Comparison of ENCODE assay signal across 1 cellular context in the genomic region with DNA sequence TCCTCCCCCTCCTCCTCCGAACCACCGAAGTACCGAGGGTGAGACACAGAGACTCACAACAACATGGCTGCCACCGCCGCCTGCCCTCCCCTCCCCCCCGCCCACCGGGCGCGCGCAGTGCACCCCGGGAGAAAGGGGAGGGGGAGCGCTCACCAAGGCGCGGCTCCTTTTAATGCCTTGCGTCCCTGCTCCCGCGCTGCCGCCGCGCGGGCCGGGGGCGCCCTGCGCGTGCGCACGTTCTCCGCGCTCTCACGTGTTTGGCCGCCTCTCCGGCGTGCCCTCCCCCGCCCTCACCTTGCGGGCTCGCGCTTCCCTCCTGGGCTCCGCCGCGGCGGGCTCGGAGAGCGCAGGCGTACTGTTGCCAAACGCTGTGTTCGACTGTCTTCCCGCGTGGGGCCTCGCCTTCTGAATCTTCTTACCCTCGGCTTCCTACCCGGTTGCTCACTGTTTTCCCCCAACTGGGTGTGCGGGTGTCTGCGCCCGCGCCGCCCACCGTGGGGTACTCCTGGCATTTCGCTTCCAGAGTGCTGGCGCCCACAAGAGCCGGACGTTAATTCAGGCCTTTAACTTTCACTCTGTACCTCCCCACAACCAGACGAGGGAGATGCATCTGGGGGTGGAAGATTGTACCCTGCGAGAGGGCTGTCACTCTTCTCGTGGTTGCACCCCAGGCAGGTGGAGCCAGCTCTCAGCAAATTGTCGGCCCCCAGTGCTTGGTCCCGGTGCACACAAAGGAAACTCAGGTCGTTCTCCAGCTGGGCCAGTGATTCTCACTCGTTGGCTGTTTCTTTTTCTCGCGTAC.
A peak's percentile ranks its signal among the peaks of the same experiment; 100 is the strongest.
TF ChIP-seq lines count a peak whose summit lies in the region.

A gene with protein sequence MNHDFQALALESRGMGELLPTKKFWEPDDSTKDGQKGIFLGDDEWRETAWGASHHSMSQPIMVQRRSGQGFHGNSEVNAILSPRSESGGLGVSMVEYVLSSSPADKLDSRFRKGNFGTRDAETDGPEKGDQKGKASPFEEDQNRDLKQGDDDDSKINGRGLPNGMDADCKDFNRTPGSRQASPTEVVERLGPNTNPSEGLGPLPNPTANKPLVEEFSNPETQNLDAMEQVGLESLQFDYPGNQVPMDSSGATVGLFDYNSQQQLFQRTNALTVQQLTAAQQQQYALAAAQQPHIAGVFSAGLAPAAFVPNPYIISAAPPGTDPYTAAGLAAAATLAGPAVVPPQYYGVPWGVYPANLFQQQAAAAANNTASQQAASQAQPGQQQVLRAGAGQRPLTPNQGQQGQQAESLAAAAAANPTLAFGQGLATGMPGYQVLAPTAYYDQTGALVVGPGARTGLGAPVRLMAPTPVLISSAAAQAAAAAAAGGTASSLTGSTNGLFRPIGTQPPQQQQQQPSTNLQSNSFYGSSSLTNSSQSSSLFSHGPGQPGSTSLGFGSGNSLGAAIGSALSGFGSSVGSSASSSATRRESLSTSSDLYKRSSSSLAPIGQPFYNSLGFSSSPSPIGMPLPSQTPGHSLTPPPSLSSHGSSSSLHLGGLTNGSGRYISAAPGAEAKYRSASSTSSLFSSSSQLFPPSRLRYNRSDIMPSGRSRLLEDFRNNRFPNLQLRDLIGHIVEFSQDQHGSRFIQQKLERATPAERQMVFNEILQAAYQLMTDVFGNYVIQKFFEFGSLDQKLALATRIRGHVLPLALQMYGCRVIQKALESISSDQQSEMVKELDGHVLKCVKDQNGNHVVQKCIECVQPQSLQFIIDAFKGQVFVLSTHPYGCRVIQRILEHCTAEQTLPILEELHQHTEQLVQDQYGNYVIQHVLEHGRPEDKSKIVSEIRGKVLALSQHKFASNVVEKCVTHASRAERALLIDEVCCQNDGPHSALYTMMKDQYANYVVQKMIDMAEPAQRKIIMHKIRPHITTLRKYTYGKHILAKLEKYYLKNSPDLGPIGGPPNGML (minus strand): TSS at position 92 of the 802 bp plus-strand sequence. CDS start 23,484 bp downstream, outside the sequence.

TF ChIP-seq in K562, 482 proteins besides CTCF, POLR2A, EP300 and RAD21 (continued from another document and continues in another):
- TF ChIP-seq, protein P1, sequence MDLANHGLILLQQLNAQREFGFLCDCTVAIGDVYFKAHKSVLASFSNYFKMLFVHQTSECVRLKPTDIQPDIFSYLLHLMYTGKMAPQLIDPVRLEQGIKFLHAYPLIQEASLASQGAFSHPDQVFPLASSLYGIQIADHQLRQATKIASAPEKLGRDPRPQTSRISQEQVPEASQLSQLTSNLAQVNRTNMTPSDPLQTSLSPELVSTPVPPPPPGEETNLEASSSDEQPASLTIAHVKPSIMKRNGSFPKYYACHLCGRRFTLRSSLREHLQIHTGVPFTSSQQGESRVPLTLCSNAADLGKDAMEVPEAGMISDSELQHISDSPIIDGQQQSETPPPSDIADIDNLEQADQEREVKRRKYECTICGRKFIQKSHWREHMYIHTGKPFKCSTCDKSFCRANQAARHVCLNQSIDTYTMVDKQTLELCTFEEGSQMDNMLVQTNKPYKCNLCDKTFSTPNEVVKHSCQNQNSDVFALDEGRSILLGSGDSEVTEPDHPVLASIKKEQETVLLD (IDR thresholded peaks at IDR 0.05) = peak; percentile 89
- TF ChIP-seq, protein P2, sequence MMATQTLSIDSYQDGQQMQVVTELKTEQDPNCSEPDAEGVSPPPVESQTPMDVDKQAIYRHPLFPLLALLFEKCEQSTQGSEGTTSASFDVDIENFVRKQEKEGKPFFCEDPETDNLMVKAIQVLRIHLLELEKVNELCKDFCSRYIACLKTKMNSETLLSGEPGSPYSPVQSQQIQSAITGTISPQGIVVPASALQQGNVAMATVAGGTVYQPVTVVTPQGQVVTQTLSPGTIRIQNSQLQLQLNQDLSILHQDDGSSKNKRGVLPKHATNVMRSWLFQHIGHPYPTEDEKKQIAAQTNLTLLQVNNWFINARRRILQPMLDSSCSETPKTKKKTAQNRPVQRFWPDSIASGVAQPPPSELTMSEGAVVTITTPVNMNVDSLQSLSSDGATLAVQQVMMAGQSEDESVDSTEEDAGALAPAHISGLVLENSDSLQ (IDR thresholded peaks at IDR 0.05) = peak; percentile 93
- TF ChIP-seq KLF16 (IDR thresholded peaks at IDR 0.05) = no peak
- TF ChIP-seq, protein P3, sequence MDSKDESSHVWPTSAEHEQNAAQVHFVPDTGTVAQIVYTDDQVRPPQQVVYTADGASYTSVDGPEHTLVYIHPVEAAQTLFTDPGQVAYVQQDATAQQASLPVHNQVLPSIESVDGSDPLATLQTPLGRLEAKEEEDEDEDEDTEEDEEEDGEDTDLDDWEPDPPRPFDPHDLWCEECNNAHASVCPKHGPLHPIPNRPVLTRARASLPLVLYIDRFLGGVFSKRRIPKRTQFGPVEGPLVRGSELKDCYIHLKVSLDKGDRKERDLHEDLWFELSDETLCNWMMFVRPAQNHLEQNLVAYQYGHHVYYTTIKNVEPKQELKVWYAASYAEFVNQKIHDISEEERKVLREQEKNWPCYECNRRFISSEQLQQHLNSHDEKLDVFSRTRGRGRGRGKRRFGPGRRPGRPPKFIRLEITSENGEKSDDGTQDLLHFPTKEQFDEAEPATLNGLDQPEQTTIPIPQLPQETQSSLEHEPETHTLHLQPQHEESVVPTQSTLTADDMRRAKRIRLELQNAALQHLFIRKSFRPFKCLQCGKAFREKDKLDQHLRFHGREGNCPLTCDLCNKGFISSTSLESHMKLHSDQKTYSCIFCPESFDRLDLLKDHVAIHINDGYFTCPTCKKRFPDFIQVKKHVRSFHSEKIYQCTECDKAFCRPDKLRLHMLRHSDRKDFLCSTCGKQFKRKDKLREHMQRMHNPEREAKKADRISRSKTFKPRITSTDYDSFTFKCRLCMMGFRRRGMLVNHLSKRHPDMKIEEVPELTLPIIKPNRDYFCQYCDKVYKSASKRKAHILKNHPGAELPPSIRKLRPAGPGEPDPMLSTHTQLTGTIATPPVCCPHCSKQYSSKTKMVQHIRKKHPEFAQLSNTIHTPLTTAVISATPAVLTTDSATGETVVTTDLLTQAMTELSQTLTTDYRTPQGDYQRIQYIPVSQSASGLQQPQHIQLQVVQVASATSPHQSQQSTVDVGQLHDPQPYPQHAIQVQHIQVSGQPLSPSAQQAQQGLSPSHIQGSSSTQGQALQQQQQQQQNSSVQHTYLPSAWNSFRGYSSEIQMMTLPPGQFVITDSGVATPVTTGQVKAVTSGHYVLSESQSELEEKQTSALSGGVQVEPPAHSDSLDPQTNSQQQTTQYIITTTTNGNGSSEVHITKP (IDR thresholded peaks at IDR 0.05; ENCODE audit: partially characterized antibody) = peak; percentile 27
- peak; percentile 90 for TF ChIP-seq MEIS2 (IDR thresholded peaks at IDR 0.05; ENCODE audit: partially characterized antibody)
- peak; percentile 90; the same call in 1 of the 2 replicates for TF ChIP-seq ZNF282 (CRISPR knock-in tag; IDR thresholded peaks at IDR 0.05)
- TF ChIP-seq SUPT5H (IDR thresholded peaks at IDR 0.05) = peak; percentile 61
- TF ChIP-seq, protein P4, sequence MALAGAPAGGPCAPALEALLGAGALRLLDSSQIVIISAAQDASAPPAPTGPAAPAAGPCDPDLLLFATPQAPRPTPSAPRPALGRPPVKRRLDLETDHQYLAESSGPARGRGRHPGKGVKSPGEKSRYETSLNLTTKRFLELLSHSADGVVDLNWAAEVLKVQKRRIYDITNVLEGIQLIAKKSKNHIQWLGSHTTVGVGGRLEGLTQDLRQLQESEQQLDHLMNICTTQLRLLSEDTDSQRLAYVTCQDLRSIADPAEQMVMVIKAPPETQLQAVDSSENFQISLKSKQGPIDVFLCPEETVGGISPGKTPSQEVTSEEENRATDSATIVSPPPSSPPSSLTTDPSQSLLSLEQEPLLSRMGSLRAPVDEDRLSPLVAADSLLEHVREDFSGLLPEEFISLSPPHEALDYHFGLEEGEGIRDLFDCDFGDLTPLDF (CRISPR knock-in tag; IDR thresholded peaks at IDR 0.05) = peak; percentile 91
- peak; percentile 90 for TF ChIP-seq FOXP1 (CRISPR knock-in tag; IDR thresholded peaks at IDR 0.05)
- TF ChIP-seq JUN (IDR thresholded peaks at IDR 0.05; ENCODE audit: borderline replicate concordance, low read depth, low read length) = peak; percentile 60; the same call in 1 of the 2 replicates
- TF ChIP-seq JUN (CRISPR knock-in tag; IDR thresholded peaks at IDR 0.05; ENCODE audit: borderline replicate concordance) = peak; percentile 81; the same call in 1 of the 2 replicates
- TF ChIP-seq, protein P5, sequence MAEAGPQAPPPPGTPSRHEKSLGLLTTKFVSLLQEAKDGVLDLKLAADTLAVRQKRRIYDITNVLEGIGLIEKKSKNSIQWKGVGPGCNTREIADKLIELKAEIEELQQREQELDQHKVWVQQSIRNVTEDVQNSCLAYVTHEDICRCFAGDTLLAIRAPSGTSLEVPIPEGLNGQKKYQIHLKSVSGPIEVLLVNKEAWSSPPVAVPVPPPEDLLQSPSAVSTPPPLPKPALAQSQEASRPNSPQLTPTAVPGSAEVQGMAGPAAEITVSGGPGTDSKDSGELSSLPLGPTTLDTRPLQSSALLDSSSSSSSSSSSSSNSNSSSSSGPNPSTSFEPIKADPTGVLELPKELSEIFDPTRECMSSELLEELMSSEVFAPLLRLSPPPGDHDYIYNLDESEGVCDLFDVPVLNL (CRISPR knock-in tag; IDR thresholded peaks at IDR 0.05; ENCODE audit: low read depth) = peak; percentile 90
- TF ChIP-seq, protein P6, sequence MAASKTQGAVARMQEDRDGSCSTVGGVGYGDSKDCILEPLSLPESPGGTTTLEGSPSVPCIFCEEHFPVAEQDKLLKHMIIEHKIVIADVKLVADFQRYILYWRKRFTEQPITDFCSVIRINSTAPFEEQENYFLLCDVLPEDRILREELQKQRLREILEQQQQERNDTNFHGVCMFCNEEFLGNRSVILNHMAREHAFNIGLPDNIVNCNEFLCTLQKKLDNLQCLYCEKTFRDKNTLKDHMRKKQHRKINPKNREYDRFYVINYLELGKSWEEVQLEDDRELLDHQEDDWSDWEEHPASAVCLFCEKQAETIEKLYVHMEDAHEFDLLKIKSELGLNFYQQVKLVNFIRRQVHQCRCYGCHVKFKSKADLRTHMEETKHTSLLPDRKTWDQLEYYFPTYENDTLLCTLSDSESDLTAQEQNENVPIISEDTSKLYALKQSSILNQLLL (CRISPR knock-in tag; IDR thresholded peaks at IDR 0.05; ENCODE audit: borderline replicate concordance) = no peak
- no peak for TF ChIP-seq MED1 (CRISPR knock-in tag; IDR thresholded peaks at IDR 0.05; ENCODE audit: borderline replicate concordance)
- TF ChIP-seq SMARCC2 (IDR thresholded peaks at IDR 0.05; ENCODE audit: low read depth) = no peak
- TF ChIP-seq, protein P7, sequence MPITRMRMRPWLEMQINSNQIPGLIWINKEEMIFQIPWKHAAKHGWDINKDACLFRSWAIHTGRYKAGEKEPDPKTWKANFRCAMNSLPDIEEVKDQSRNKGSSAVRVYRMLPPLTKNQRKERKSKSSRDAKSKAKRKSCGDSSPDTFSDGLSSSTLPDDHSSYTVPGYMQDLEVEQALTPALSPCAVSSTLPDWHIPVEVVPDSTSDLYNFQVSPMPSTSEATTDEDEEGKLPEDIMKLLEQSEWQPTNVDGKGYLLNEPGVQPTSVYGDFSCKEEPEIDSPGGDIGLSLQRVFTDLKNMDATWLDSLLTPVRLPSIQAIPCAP (CRISPR knock-in tag; IDR thresholded peaks at IDR 0.05; ENCODE audit: borderline replicate concordance) = peak; percentile 58; the same call in 1 of the 2 replicates
- no peak for TF ChIP-seq SMARCB1 (IDR thresholded peaks at IDR 0.05; ENCODE audit: insufficient read length, low read depth)
- TF ChIP-seq CREM (IDR thresholded peaks at IDR 0.05; ENCODE audit: low read depth) = peak; percentile 44; the same call in 1 of the 2 replicates
- no peak for TF ChIP-seq ZNF408 (CRISPR knock-in tag; IDR thresholded peaks at IDR 0.05; ENCODE audit: low read depth)
- TF ChIP-seq NFYB (IDR thresholded peaks at IDR 0.05; ENCODE audit: extremely low read depth, insufficient read length) = no peak
- TF ChIP-seq, protein P8, sequence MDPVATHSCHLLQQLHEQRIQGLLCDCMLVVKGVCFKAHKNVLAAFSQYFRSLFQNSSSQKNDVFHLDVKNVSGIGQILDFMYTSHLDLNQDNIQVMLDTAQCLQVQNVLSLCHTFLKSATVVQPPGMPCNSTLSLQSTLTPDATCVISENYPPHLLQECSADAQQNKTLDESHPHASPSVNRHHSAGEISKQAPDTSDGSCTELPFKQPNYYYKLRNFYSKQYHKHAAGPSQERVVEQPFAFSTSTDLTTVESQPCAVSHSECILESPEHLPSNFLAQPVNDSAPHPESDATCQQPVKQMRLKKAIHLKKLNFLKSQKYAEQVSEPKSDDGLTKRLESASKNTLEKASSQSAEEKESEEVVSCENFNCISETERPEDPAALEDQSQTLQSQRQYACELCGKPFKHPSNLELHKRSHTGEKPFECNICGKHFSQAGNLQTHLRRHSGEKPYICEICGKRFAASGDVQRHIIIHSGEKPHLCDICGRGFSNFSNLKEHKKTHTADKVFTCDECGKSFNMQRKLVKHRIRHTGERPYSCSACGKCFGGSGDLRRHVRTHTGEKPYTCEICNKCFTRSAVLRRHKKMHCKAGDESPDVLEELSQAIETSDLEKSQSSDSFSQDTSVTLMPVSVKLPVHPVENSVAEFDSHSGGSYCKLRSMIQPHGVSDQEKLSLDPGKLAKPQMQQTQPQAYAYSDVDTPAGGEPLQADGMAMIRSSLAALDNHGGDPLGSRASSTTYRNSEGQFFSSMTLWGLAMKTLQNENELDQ (CRISPR knock-in tag; IDR thresholded peaks at IDR 0.05; ENCODE audit: borderline replicate concordance) = peak; percentile 51; the same call in 1 of the 2 replicates
- TF ChIP-seq GATAD2B (IDR thresholded peaks at IDR 0.05; ENCODE audit: borderline replicate concordance) = peak; percentile 11; the same call in 1 of the 2 replicates
- TF ChIP-seq CTBP1 (IDR thresholded peaks at IDR 0.05; ENCODE audit: borderline replicate concordance) = peak; percentile 89
- TF ChIP-seq, protein P9, sequence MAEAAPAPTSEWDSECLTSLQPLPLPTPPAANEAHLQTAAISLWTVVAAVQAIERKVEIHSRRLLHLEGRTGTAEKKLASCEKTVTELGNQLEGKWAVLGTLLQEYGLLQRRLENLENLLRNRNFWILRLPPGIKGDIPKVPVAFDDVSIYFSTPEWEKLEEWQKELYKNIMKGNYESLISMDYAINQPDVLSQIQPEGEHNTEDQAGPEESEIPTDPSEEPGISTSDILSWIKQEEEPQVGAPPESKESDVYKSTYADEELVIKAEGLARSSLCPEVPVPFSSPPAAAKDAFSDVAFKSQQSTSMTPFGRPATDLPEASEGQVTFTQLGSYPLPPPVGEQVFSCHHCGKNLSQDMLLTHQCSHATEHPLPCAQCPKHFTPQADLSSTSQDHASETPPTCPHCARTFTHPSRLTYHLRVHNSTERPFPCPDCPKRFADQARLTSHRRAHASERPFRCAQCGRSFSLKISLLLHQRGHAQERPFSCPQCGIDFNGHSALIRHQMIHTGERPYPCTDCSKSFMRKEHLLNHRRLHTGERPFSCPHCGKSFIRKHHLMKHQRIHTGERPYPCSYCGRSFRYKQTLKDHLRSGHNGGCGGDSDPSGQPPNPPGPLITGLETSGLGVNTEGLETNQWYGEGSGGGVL (CRISPR knock-in tag; IDR thresholded peaks at IDR 0.05) = no peak
- no peak for TF ChIP-seq KAT7 (CRISPR knock-in tag; IDR thresholded peaks at IDR 0.05; ENCODE audit: borderline replicate concordance)
- no peak for TF ChIP-seq STAT5A (IDR thresholded peaks at IDR 0.05; ENCODE audit: borderline replicate concordance, low read length)
- TF ChIP-seq, protein P10, sequence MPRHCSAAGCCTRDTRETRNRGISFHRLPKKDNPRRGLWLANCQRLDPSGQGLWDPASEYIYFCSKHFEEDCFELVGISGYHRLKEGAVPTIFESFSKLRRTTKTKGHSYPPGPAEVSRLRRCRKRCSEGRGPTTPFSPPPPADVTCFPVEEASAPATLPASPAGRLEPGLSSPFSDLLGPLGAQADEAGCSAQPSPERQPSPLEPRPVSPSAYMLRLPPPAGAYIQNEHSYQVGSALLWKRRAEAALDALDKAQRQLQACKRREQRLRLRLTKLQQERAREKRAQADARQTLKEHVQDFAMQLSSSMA (CRISPR knock-in tag; IDR thresholded peaks at IDR 0.05) = no peak
- TF ChIP-seq TEAD1 (CRISPR knock-in tag; IDR thresholded peaks at IDR 0.05) = peak in 1 of 2 experiments; percentile 86; a peak in 2 of 4 replicates
